8 cellular contexts compared by ENCODE assay signal in genomic region chr3:150544726-150545125, GRCh38. TPM values are rescaled to one million over a fixed set of nuclear protein-coding genes. Genes with fewer than 3 reads are reported as not detected.
DNase-seq lines count a peak whose midpoint lies in the region; ATAC-seq and TF ChIP-seq lines count a peak whose summit lies in the region.

No MANE protein-coding gene starts in this region.

- DNase-seq in CD8-positive, alpha-beta T cell = no peak
- DNase-seq in NB4 (ENCODE audit: low read depth) (peak; percentile 10), dedifferentiated amniotic fluid mesenchymal stem cell (ENCODE audit: extremely low spot score) (peak; percentile 52)
- no peak for DNase-seq in stimulated activated CD4-positive, alpha-beta T cell treated with anti-CD3 and anti-CD28 coated beads, Interleukin-15, amount 100 ng/mL, for 24 hours

- H3K4me3 ChIP-seq in CD8-positive, alpha-beta T cell (ENCODE audit: low read depth, low read length) = no peak overlapping the region
- H3K4me3 ChIP-seq in NB4 (ENCODE audit: low read depth, low read length) (peak overlapping the region; percentile 98), neuron (ENCODE audit: low read length) (peak overlapping the region; percentile 64)

- no peak for TF ChIP-seq CTCF in CD8-positive, alpha-beta T cell (IDR thresholded peaks at IDR 0.05)
- no peak for TF ChIP-seq CTCF in NB4 (IDR thresholded peaks at IDR 0.05; ENCODE audit: low read depth, low read length)

- no peaks in the 10 kb centered on the region for H3K9me3 Mint-ChIP-seq in CD8-positive, alpha-beta T cell

- H3K27ac Mint-ChIP-seq in CD8-positive, alpha-beta T cell = peak overlapping the region; percentile 71

- H3K9me3 ChIP-seq in CD8-positive, alpha-beta T cell (ENCODE audit: low read length) = no peaks in the 10 kb centered on the region
- H3K9me3 ChIP-seq in neuron (ENCODE audit: low read length) = no peaks in the 10 kb centered on the region

- no peak for TF ChIP-seq POLR2A in NB4 (IDR thresholded peaks at IDR 0.05; ENCODE audit: extremely low read depth, insufficient read length)

- intact Hi-C loops in CD8-positive, alpha-beta T cell (cut with DNase I, micrococcal nuclease) = loop anchor here (10.0 kb wide), 2 partner anchors 660 to 730 kb away; partner anchors contain the start of genes GPR171 (in 1 of the 2) and RNF13 (in 1 of the 2)

- no peaks in the 10 kb centered on the region for H3K27me3 Mint-ChIP-seq in CD8-positive, alpha-beta T cell (ENCODE audit: low read depth)

- H3K27me3 ChIP-seq in CD8-positive, alpha-beta T cell (ENCODE audit: insufficient read depth, low read length) = no peaks in the 10 kb centered on the region
- H3K27me3 ChIP-seq in neuron (ENCODE audit: insufficient read depth, low read length) = no peaks in the 10 kb centered on the region

- H3K36me3 Mint-ChIP-seq in CD8-positive, alpha-beta T cell = peaks cover 53% of the 10 kb centered on the region

- CTCF ChIA-PET in CD8-positive, alpha-beta T cell (lab: Charles Lee) = interaction anchor here (1.0 kb wide), 1 partner anchor 12 kb away, joined by 4 read pairs; no protein-coding TSS in a partner anchor

- no peak overlapping the region for H2AFZ ChIP-seq in neuron (ENCODE audit: low read depth, low read length)

- no peaks in the 10 kb centered on the region for H3K36me3 ChIP-seq in CD8-positive, alpha-beta T cell (ENCODE audit: insufficient read depth, low read length)
- peaks cover 17% of the 10 kb centered on the region for H3K36me3 ChIP-seq in neuron (ENCODE audit: insufficient read depth, low read length)

- H3K27ac ChIP-seq in CD8-positive, alpha-beta T cell (ENCODE audit: low read depth, low read length) = no peak overlapping the region

- ATAC-seq in CD8-positive, alpha-beta T cell = no peak
- ATAC-seq in GM19452 (IDR thresholded peaks at IDR 0.05; ENCODE audit: unreplicated experiment) = no peak
- no peak for ATAC-seq in HG02763 (IDR thresholded peaks at IDR 0.05; ENCODE audit: unreplicated experiment)
- no peak for ATAC-seq in HG02885 (IDR thresholded peaks at IDR 0.05; ENCODE audit: poor library complexity, unreplicated experiment)

- H3K4me1 ChIP-seq in CD8-positive, alpha-beta T cell (ENCODE audit: insufficient read depth, low read length) = peaks cover 39% of the 10 kb centered on the region
- H3K4me1 ChIP-seq in neuron (ENCODE audit: insufficient read depth, low read length) = peaks cover 28% of the 10 kb centered on the region

- POLR2A ChIA-PET in CD8-positive, alpha-beta T cell (lab: Charles Lee) = interaction anchor here (0.8 to 3.5 kb wide), 5 partner anchors 58 to 219 kb away, joined by 3 to 40 read pairs (median 9); partner anchors contain the start of genes ERICH6, SELENOT and SIAH2

- peaks cover 64% of the 10 kb centered on the region for H3K4me1 Mint-ChIP-seq in CD8-positive, alpha-beta T cell (ENCODE audit: low read depth)

- peak overlapping the region; percentile 71 for H3K4me3 Mint-ChIP-seq in CD8-positive, alpha-beta T cell

RNA-seq across cellular contexts. Expression of gene SERP1, which starts 1.6 kb away (rescaled TPM):
- 100 to 1,000 TPM; 143 to 151 TPM for total RNA-seq in CD8-positive, alpha-beta T cell

RNA-seq across cellular contexts. Expression of gene EIF2A, which starts 1.9 kb away (rescaled TPM):
- total RNA-seq in CD8-positive, alpha-beta T cell = 100 to 1,000 TPM; 156 to 162 TPM

RNA-seq across cellular contexts. Expression of gene SELENOT, which starts 58.4 kb away (rescaled TPM):
- total RNA-seq in CD8-positive, alpha-beta T cell = 100 to 1,000 TPM; 130 to 139 TPM

Comparison
In these comparisons a context has a peak if more than half of its experiments do, and no peak if none do; other contexts are left out.
1. DNase-seq: peak in NB4 (single experiment) and dedifferentiated amniotic fluid mesenchymal stem cell (single experiment); none in CD8-positive, alpha-beta T cell (0 of 7) and stimulated activated CD4-positive, alpha-beta T cell treated with anti-CD3 and anti-CD28 coated beads, Interleukin-15, amount 100 ng/mL, for 24 hours (single experiment).